Comparison of ENCODE assay signal across 8 cellular contexts in the genomic region with DNA sequence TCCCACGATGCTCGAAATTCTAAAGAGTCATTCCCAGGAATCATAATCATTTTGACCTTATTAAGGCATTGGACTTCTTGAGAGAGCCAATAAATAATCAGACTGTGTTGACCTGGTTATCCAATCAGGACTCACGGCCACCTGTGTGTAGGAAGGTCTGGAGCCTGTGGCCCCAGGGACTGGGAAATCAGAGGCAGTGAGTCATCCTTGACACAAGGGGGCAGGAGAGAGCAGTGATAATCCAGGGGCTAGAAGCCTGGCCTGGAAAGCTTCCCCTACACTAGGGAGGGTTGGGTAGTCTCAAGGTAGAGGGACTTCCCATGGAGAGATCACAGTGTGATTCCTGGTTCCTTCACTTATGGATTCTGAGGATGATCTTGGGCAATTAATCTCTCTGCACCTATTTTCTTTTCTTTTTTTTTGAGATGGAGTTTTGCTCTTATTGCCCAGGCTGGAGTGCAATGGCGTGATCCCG. TPM values are rescaled to one million over a fixed set of nuclear protein-coding genes. Genes with fewer than 3 reads are reported as not detected.
DNase-seq lines count a peak whose midpoint lies in the region; ATAC-seq and TF ChIP-seq lines count a peak whose summit lies in the region.

No MANE protein-coding gene starts in this region.

- no peak overlapping the region for H3K4me3 Mint-ChIP-seq in stimulated activated naive B cell treated with anti-CD40 and anti-IgM and Interleukin-4, amounts not matched to agents 10 μg/mL and 1 μg/mL and 100 μg/mL, for 72 hours

- H3K4me3 ChIP-seq in GM06990 (replicated peaks; ENCODE audit: low read depth, low read length) (no peak overlapping the region), colonic mucosa (no peak overlapping the region), right lobe of liver (no peak overlapping the region)

- no peak for TF ChIP-seq POLR2A in right lobe of liver (IDR thresholded peaks at IDR 0.05)

- TF ChIP-seq CTCF in GM06990 (IDR thresholded peaks at IDR 0.05; ENCODE audit: insufficient read depth, low read length, poor library complexity, severe bottlenecking) (peak; percentile 82), colonic mucosa (IDR thresholded peaks at IDR 0.05) (peak; percentile 61), right lobe of liver (IDR thresholded peaks at IDR 0.05) (peak; percentile 66 to 79 (median 72))

- 83% methylated on average over 5 of the region's 5 CpGs for WGBS in right lobe of liver (ENCODE audit: insufficient coverage, low coverage, low lambda C conversion rate, missing lambda C conversion rate)

- H3K9ac ChIP-seq in colonic mucosa (ENCODE audit: low read depth in 2 of 2, low read length in 2 of 2), result no peak overlapping the region

- H3K4me1 ChIP-seq in colonic mucosa (no peaks in the 10 kb centered on the region), right lobe of liver (peaks cover 0 to 30% (median 9%) of the 10 kb centered on the region in 4 donors)

- peak; percentile 47 for ATAC-seq in HG02885 (IDR thresholded peaks at IDR 0.05; ENCODE audit: poor library complexity, unreplicated experiment)
- peak; percentile 57 to 76 (median 75) for ATAC-seq in right lobe of liver
- ATAC-seq in stimulated activated naive B cell treated with anti-CD40 and anti-IgM and Interleukin-4, amounts not matched to agents 10 μg/mL and 1 μg/mL and 100 μg/mL, for 72 hours (replicated peaks), result peak; percentile 35 to 48
- ATAC-seq in GM21423 (IDR thresholded peaks at IDR 0.05; ENCODE audit: unreplicated experiment), result no peak

- H3K27me3 ChIP-seq in GM06990 (replicated peaks; ENCODE audit: control insufficient read depth, insufficient read depth, low read length) (no peaks in the 10 kb centered on the region), colonic mucosa (no peaks in the 10 kb centered on the region), right lobe of liver (no peaks in the 10 kb centered on the region)

- H3K27me3 Mint-ChIP-seq in stimulated activated naive B cell treated with anti-CD40 and anti-IgM and Interleukin-4, amounts not matched to agents 10 μg/mL and 1 μg/mL and 100 μg/mL, for 72 hours, result no peaks in the 10 kb centered on the region

- H3K9me3 ChIP-seq in colonic mucosa (no peaks in the 10 kb centered on the region), right lobe of liver (no peaks in the 10 kb centered on the region)

- DNase-seq in GM06990 (ENCODE audit: extremely low read depth, insufficient read length) (peak; percentile 16), NCI-H345 (lab: John Stamatoyannopoulos, UW) (peak; percentile 72), colonic mucosa (peak; percentile 72), right lobe of liver (peak in 2 of 3 donors; percentile 60 to 66)
- DNase-seq in activated CD4-positive, CD25-positive, alpha-beta regulatory T cell treated with anti-CD3 and anti-CD28 coated beads, Interleukin-2, amount 50 U/mL, for 72 hours, result peak; percentile 51
- DNase-seq in stimulated activated naive B cell treated with anti-CD40 and anti-IgM and Interleukin-4, amounts not matched to agents 10 μg/mL and 1 μg/mL and 100 μg/mL, for 72 hours, result peak; percentile 32

- intact Hi-C loops in colonic mucosa (cut with DNase I), result loop anchor here (5.0 kb wide), 2 partner anchors 104 to 129 kb away; no protein-coding TSS in a partner anchor
- intact Hi-C loops in right lobe of liver (cut with DNase I), result no loop called here

- H3K27ac ChIP-seq in colonic mucosa, result no peak overlapping the region
- no peak overlapping the region for H3K27ac ChIP-seq in right lobe of liver

- peaks cover 2% of the 10 kb centered on the region; the same call in 1 of the 2 replicates for H3K36me3 ChIP-seq in GM06990 (ENCODE audit: control insufficient read depth, insufficient read depth, low read length)
- no peaks in the 10 kb centered on the region for H3K36me3 ChIP-seq in colonic mucosa
- H3K36me3 ChIP-seq in right lobe of liver, result no peaks in the 10 kb centered on the region

- H3K36me3 Mint-ChIP-seq in stimulated activated naive B cell treated with anti-CD40 and anti-IgM and Interleukin-4, amounts not matched to agents 10 μg/mL and 1 μg/mL and 100 μg/mL, for 72 hours, result peaks cover 43 to 49% of the 10 kb centered on the region in 2 donors

- no peak overlapping the region for H3K27ac Mint-ChIP-seq in stimulated activated naive B cell treated with anti-CD40 and anti-IgM and Interleukin-4, amounts not matched to agents 10 μg/mL and 1 μg/mL and 100 μg/mL, for 72 hours

- no peaks in the 10 kb centered on the region for H3K9me3 Mint-ChIP-seq in stimulated activated naive B cell treated with anti-CD40 and anti-IgM and Interleukin-4, amounts not matched to agents 10 μg/mL and 1 μg/mL and 100 μg/mL, for 72 hours

- peaks cover 43 to 75% of the 10 kb centered on the region in 2 donors for H3K4me1 Mint-ChIP-seq in stimulated activated naive B cell treated with anti-CD40 and anti-IgM and Interleukin-4, amounts not matched to agents 10 μg/mL and 1 μg/mL and 100 μg/mL, for 72 hours

RNA-seq across cellular contexts. Expression of a gene that starts 4.7 kb away (rescaled TPM):
- total RNA-seq in colonic mucosa, result 1 to 10 TPM; 3.0 to 8.7 TPM
- 10 to 100 TPM in 1 of 6 experiments, 1 to 10 TPM in 5; 5.6 to 11.6 (median 6.6) TPM for total RNA-seq in right lobe of liver

RNA-seq across cellular contexts. Expression of a gene that starts 15.8 kb away (rescaled TPM):
- total RNA-seq in colonic mucosa (10 to 100 TPM; 16.1 to 19.3 TPM), right lobe of liver (1 to 10 TPM; 2.8 to 6.9 (median 5.0) TPM)

RNA-seq across cellular contexts. Expression of a gene that starts 50.1 kb away (rescaled TPM):
- total RNA-seq in colonic mucosa (10 to 100 TPM; 19.6 to 20.1 TPM), right lobe of liver (1 to 10 TPM; 2.0 to 6.2 (median 3.4) TPM)

Comparison
In these comparisons a context has a peak if more than half of its experiments do, and no peak if none do; other contexts are left out.
1. DNase-seq: peak in every context shown above with its lines; median percentile 72 in NCI-H345; 72 in colonic mucosa; 63 in right lobe of liver; 51 in activated CD4-positive, CD25-positive, alpha-beta regulatory T cell treated with anti-CD3 and anti-CD28 coated beads, Interleukin-2, amount 50 U/mL, for 72 hours; 32 in stimulated activated naive B cell treated with anti-CD40 and anti-IgM and Interleukin-4, amounts not matched to agents 10 μg/mL and 1 μg/mL and 100 μg/mL, for 72 hours; 16 in GM06990.